Comparison of ENCODE assay signal across 17 cellular contexts in the genomic region with DNA sequence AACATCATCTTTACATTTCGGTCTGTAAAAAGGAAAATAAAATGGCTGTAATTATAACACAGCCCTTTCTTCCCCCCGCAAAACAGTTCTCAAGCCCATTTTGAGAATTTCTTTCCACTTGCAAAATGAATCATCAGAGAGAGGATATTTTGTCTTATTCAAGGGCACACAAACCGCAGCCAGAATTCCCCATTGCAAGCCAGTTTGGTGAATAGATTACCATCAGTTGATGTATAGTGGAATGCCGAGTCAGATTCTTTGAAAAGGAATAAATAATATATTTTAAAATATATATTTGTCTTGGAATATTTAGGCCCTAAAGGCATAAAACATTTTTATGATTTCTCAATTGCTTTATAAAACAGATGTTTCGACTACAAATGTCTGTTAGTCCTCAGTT.
DNase-seq lines count a peak whose midpoint lies in the region; ATAC-seq and TF ChIP-seq lines count a peak whose summit lies in the region.
"Had no signal": no experiment of that assay in that cellular context is flagged by ENCODE, and none has a peak within 500 bp of the region (broad histone marks: within the 10 kb centered on the region; RNA-seq: fewer than 3 reads in every experiment).

No MANE protein-coding gene starts in this region.

- H3K27me3 ChIP-seq in KMS-11 (ENCODE audit: insufficient read depth, low read depth): no peaks in the 10 kb centered on the region
- no peaks in the 10 kb centered on the region for H3K27me3 ChIP-seq in adipocyte (replicated peaks; ENCODE audit: control insufficient read depth, insufficient read depth, low read length)
- H3K27me3 ChIP-seq: BE2C had no signal

- H4K20me1 ChIP-seq in KMS-11 (ENCODE audit: insufficient read depth): no peaks in the 10 kb centered on the region

- H3K9me3 ChIP-seq in adipocyte (ENCODE audit: control insufficient read depth, low read length): no peaks in the 10 kb centered on the region
- H3K9me3 ChIP-seq: BE2C had no signal

- no peaks in the 10 kb centered on the region for H3K36me3 ChIP-seq in KMS-11 (ENCODE audit: insufficient read depth)
- no peaks in the 10 kb centered on the region for H3K36me3 ChIP-seq in adipocyte (ENCODE audit: control insufficient read depth, insufficient read depth, low read length, severe bottlenecking)
- H3K36me3 ChIP-seq: BE2C had no signal

- H3K4me2 ChIP-seq in KMS-11: peak overlapping the region; percentile 34; the same call in 1 of the 2 replicates

- no peak for ATAC-seq in sciatic nerve
- no peak for ATAC-seq in left cardiac atrium
- ATAC-seq: HepG2 had no signal

- H3K4me3 ChIP-seq in KMS-11 (IDR thresholded peaks at IDR 0.05; ENCODE audit: insufficient read depth, low read depth, low read length) (no peak overlapping the region), adipocyte (ENCODE audit: low read length) (no peak overlapping the region)

- DNase-seq in adipocyte (ENCODE audit: low read depth): peak; percentile 18
- peak; percentile 38 for DNase-seq in fibroblast of peridontal ligament (ENCODE audit: extremely low read depth)
- DNase-seq in sciatic nerve (ENCODE audit: low spot score): no peak
- DNase-seq in left cardiac atrium: no peak
- no peak for DNase-seq in NCI-H187 (lab: John Stamatoyannopoulos, UW)
- DNase-seq: ACHN; BE2C; C1 segment of cervical spinal cord; CD4-positive, CD25-positive, alpha-beta regulatory T cell; CD8-positive, alpha-beta memory T cell; COR-L47; DMS 273 treated with DMSO at 0.1 percent for 48 hours; DMS53; GF-D8; H9 had no signal

- intact Hi-C loops in sciatic nerve (cut with DNase I) (no loop called here), left cardiac atrium (cut with DNase I) (no loop called here)

- H3K79me2 ChIP-seq in KMS-11 (ENCODE audit: insufficient read depth, low read depth): no peaks in the 10 kb centered on the region

- no peak for TF ChIP-seq CTCF in KMS-11 (conservative IDR thresholded peaks at IDR 0.05; ENCODE audit: low read depth, low read length)

- H3K9ac ChIP-seq in KMS-11 (no peak overlapping the region), adipocyte (ENCODE audit: low read length) (no peak overlapping the region)

- H3K4me1 ChIP-seq in KMS-11 (ENCODE audit: low read depth, poor library complexity, severe bottlenecking): peaks cover 82% of the 10 kb centered on the region
- H3K4me1 ChIP-seq in adipocyte (ENCODE audit: control insufficient read depth, insufficient read depth, low read length): peaks cover 30% of the 10 kb centered on the region
- H3K4me1 ChIP-seq: BE2C had no signal

- no peak overlapping the region for H2AFZ ChIP-seq in KMS-11 (ENCODE audit: low read depth)

- H3K27ac ChIP-seq in KMS-11: peak overlapping the region; percentile 68

Comparison
In these comparisons a context has a peak if more than half of its experiments do, and no peak if none do; other contexts are left out.
1. DNase-seq: peak in adipocyte (single experiment) and fibroblast of peridontal ligament (single experiment); none in sciatic nerve (single experiment), left cardiac atrium (single experiment) and NCI-H187 (0 of 2).